In genomic region chr4:180717451-180717850, GRCh38 we compare ENCODE assay signal across 24 cellular contexts.
"Had no signal": no experiment of that assay in that cellular context is flagged by ENCODE, and none has a peak within 500 bp of the region (broad histone marks: within the 10 kb centered on the region; RNA-seq: fewer than 3 reads in every experiment).

No MANE protein-coding gene starts in this region.

- DNase-seq: activated CD4-positive, alpha-beta memory T cell treated with anti-CD3 and anti-CD28 coated beads for 36 hours; activated CD4-positive, alpha-beta T cell treated with anti-CD3 and anti-CD28 coated beads for 36 hours; activated CD4-positive, alpha-beta T cell treated with anti-CD3 and anti-CD28 coated beads, Interleukin-2, amount 50 U/mL, for 1 hour; activated CD8-positive, alpha-beta memory T cell treated with anti-CD3 and anti-CD28 coated beads, Interleukin-2, amount 50 U/mL, for 4 hours; activated gamma-delta T cell treated with Interleukin-2 at 50 U/mL for 16 hours; activated naive CD4-positive, alpha-beta T cell treated with anti-CD3 and anti-CD28 coated beads for 36 hours; activated T-cell treated with anti-CD3 and anti-CD28 coated beads for 4 hours; activated T-cell treated with anti-CD3 and anti-CD28 coated beads, Interleukin-2, amount 50 U/mL, for 4 hours; amygdala; Karpas-422; KBM-7; MG63; NCI-H1048; NCI-H1105 treated with DMSO at 0.1 percent for 48 hours; NCI-H1436; NCI-H1694; NCI-H1930; NCI-H2081 treated with DMSO at 0.1 percent for 48 hours; NCI-H345; NCI-H524 treated with DMSO at 0.1 percent for 48 hours; OCI-M1; Right ventricle myocardium superior had no signal

- H3K4me3 ChIP-seq: ascending aorta, cardiac muscle cell, MG63 had no signal

- H3K36me3 ChIP-seq: ascending aorta, cardiac muscle cell, MG63 had no signal

- H3K4me1 ChIP-seq: ascending aorta had no signal

- H3K27me3 ChIP-seq: ascending aorta, cardiac muscle cell, MG63 had no signal

- H3K9me3 ChIP-seq: ascending aorta, MG63 had no signal
